Comparison of ENCODE assay signal across 8 cellular contexts in the genomic region with DNA sequence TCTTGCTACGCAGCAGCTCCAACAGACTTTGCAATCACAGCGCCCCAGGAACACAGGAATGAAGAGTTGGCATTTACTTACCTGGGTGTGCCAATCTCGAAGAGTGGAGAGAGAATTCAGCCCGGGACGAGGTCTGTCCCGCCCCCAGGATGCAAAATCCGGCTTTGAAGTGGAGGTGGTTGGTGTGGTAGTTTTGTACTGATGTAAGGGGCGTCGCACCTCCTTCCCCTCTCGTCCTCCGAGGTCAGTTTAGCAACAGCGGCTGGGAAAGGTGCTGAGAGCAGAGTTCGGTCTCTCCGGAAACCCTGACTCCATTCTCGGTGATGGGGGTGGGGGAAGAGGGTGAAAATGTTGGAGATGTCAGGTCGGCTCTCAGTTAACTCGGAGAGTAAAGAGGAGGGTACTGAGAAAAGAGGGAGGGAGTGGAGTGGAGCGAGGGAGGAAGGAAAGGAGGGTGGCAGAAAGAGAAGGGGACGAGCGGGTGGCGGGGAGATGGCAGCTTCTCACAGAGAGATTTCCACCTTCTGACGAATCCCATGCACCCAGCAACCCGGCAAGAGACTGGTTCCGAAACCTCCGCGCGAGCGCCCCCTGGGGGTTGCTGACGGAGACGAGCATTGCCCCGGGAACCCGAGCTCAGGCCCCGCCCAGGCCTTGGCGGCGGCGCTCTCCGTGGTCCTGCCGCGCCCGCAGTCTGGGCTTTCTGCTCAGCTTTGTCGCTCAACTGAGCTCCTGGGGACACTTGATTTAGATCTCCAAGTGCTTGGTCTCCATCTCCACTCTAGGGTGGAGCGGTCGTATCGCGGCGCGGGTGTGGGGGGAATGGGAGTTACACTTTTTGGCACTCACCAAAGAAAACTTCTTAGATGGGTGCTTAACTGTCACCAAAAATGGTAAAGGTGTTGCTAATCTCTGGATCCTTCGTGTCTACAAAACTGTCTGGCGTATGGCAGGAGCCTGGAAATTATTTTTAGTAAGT. TPM values are rescaled to one million over a fixed set of nuclear protein-coding genes. Genes with fewer than 3 reads are reported as not detected.
DNase-seq lines count a peak whose midpoint lies in the region; ATAC-seq, FAIRE-seq and TF ChIP-seq lines count a peak whose summit lies in the region.

TSS of gene CPNE4 (minus strand) at position 529 of the 979 bp plus-strand sequence.

- peak; percentile 11 for TF ChIP-seq CTCF in lung (IDR thresholded peaks at IDR 0.05; ENCODE audit: control extremely low read depth, extremely low read depth)

- no peaks in the 10 kb centered on the region for H3K36me3 ChIP-seq in effector memory CD4-positive, alpha-beta T cell (ENCODE audit: control insufficient read depth, insufficient read depth, low read length)
- no peaks in the 10 kb centered on the region for H3K36me3 ChIP-seq in lung (ENCODE audit: control insufficient read depth in 2 of 2, insufficient read depth in 2 of 2, low read length in 2 of 2)

- H3K4me3 ChIP-seq in effector memory CD4-positive, alpha-beta T cell (ENCODE audit: insufficient read depth, low read depth, low read length, poor library complexity, severe bottlenecking) = no peak within 1 kb of the TSS
- no peak within 1 kb of the TSS for H3K4me3 ChIP-seq in lung

- DNase-seq in AG20443 (ENCODE audit: low spot score) (peak; percentile 96), GM19239 (ENCODE audit: insufficient read length, low spot score) (peak; percentile 69), HK-2 (ENCODE audit: unreplicated experiment) (peak; percentile 96), NCI-H526 treated with DMSO at 0.1 percent for 48 hours (lab: John Stamatoyannopoulos, UW) (peak; percentile 49), lung (ENCODE audit: low spot score) (peak; percentile 85)
- DNase-seq in activated CD4-positive, alpha-beta T cell treated with anti-CD3 and anti-CD28 coated beads, Interleukin-2, amount 50 U/mL, for 48 hours = peak; percentile 79 to 84
- peak in 2 of 3 donors; percentile 2 to 9 for DNase-seq in effector memory CD4-positive, alpha-beta T cell
- DNase-seq in stimulated activated CD4-positive, alpha-beta T cell treated with anti-CD3 and anti-CD28 coated beads, TNF-alpha, amount 100 ng/mL, for 4 hours (ENCODE audit: low read depth in 3 of 3) = peak; percentile 9 to 43 (median 28)

- peaks cover 24% of the 10 kb centered on the region for H3K27me3 ChIP-seq in effector memory CD4-positive, alpha-beta T cell (replicated peaks; ENCODE audit: control insufficient read depth, insufficient read depth, low read length, poor library complexity, severe bottlenecking)
- no peaks in the 10 kb centered on the region for H3K27me3 ChIP-seq in lung (ENCODE audit: control insufficient read depth, insufficient read depth)

- peak; percentile 95 for ATAC-seq in lung (ENCODE audit: insufficient read depth, low FRiP score)

- no peaks in the 10 kb centered on the region for H3K9me3 ChIP-seq in effector memory CD4-positive, alpha-beta T cell (ENCODE audit: control insufficient read depth, low read length)
- H3K9me3 ChIP-seq in lung (ENCODE audit: control insufficient read depth in 2 of 2, insufficient read depth in 1 of 2, low read length in 1 of 2) = peaks cover 0 to 2% of the 10 kb centered on the region in 2 donors

- WGBS in lung, 2 donors = 5 to 6% methylated on average over 49 of the region's 49 CpGs

- no peak within 1 kb of the TSS for H3K27ac ChIP-seq in effector memory CD4-positive, alpha-beta T cell (ENCODE audit: insufficient read depth, low read length, poor library complexity, severe bottlenecking)
- no peak within 1 kb of the TSS for H3K27ac ChIP-seq in lung (ENCODE audit: low read depth in 1 of 2, low read length in 1 of 2)

- H3K4me1 ChIP-seq in effector memory CD4-positive, alpha-beta T cell (ENCODE audit: control insufficient read depth, insufficient read depth, low read length, poor library complexity, severe bottlenecking) = no peaks in the 10 kb centered on the region
- H3K4me1 ChIP-seq in lung (ENCODE audit: control insufficient read depth in 2 of 2, insufficient read depth in 2 of 2, low read length in 2 of 2) = peaks cover 0 to 8% of the 10 kb centered on the region in 2 donors

- FAIRE-seq in GM19239 (lab: Jason Lieb, UNC) = no peak

RNA-seq across cellular contexts. Expression of gene CPNE4, which starts in this region (rescaled TPM):
- 1 to 10 TPM in 1 of 2 donors, under 1 TPM in 1; 0.43 to 1.6 TPM for total RNA-seq in lung
- under 1 TPM; 0.02 to 0.15 TPM for polyA plus RNA-seq in lung

Comparison
In these comparisons a context has a peak if more than half of its experiments do, and no peak if none do; other contexts are left out.
1. DNase-seq: peak in every context shown above with its lines; median percentile 96 in AG20443; 96 in HK-2; 85 in lung; 82 in activated CD4-positive, alpha-beta T cell treated with anti-CD3 and anti-CD28 coated beads, Interleukin-2, amount 50 U/mL, for 48 hours; 69 in GM19239; 49 in NCI-H526 treated with DMSO at 0.1 percent for 48 hours; 28 in stimulated activated CD4-positive, alpha-beta T cell treated with anti-CD3 and anti-CD28 coated beads, TNF-alpha, amount 100 ng/mL, for 4 hours; 6 in effector memory CD4-positive, alpha-beta T cell.